ENCODE assay signal across 8 cellular contexts in genomic region chr1:159009704-159010361, GRCh38. TPM values are rescaled to one million over a fixed set of nuclear protein-coding genes. Genes with fewer than 3 reads are reported as not detected.
A peak's percentile ranks its signal among the peaks of the same experiment; 100 is the strongest.
DNase-seq lines count a peak whose midpoint lies in the region; ATAC-seq and TF ChIP-seq lines count a peak whose summit lies in the region.

TSS of gene IFI16 (plus strand) at chr1:159009907. CDS start at chr1:159014681, 4,774 bp downstream.

- intact Hi-C loops in mammary epithelial cell (cut with micrococcal nuclease), result loop anchor here (1.0 kb wide), 2 partner anchors 10 to 1041 kb away; no protein-coding TSS in a partner anchor

- CTCF ChIA-PET in mammary epithelial cell (lab: Charles Lee; ENCODE audit: low non-redundant PET), result no interaction called here

- peaks cover 18% of the 10 kb centered on the region for H3K4me1 ChIP-seq in mammary epithelial cell (ENCODE audit: insufficient read depth, low read length)

- H3K27ac ChIP-seq in mammary epithelial cell (ENCODE audit: insufficient read depth, low read depth, low read length), result peak within 1 kb of the TSS; percentile 96

- no peaks in the 10 kb centered on the region for H4K20me1 ChIP-seq in mammary epithelial cell (ENCODE audit: insufficient read depth, low read length)

- BruUV-seq in mammary epithelial cell (replicated peaks; lab: Mats Ljungman, UMichigan), result TSS peak; percentile 75

- peaks cover 47% of the 10 kb centered on the region for H3K79me2 ChIP-seq in mammary epithelial cell (ENCODE audit: insufficient read depth, low read length)

- in situ Hi-C loops in mammary epithelial cell (cut with MboI; ENCODE audit: low sequenced_read_pairs in 2 of 2), result no loop called here

- DNase-seq in CMK (ENCODE audit: low read depth) (peak; percentile 53), T-helper 1 cell (peak in 4 of 5 donors; percentile 22 to 94 (median 35)), mammary epithelial cell (peak; percentile 94), kidney epithelial cell (ENCODE audit: low read depth) (peak; percentile 57), DMS79 treated with DMSO at 0.1 percent for 48 hours (lab: John Stamatoyannopoulos, UW) (no peak)
- DNase-seq in stimulated activated CD4-positive, alpha-beta T cell treated with anti-CD3 and anti-CD28 coated beads, Interleukin-2, amount 100 ng/mL, for 48 hours, result peak; percentile 36 to 45

- WGBS in mammary epithelial cell (ENCODE audit: low coverage, missing lambda C conversion rate), result 4% methylated on average over 5 of the region's 5 CpGs

- H3K4me2 ChIP-seq in mammary epithelial cell (ENCODE audit: insufficient read depth, low read depth, low read length), result peak within 1 kb of the TSS; percentile 83

- H3K9ac ChIP-seq in mammary epithelial cell (ENCODE audit: insufficient read depth, low read length), result peak within 1 kb of the TSS; percentile 98

- no peak for TF ChIP-seq CTCF in mammary epithelial cell (conservative IDR thresholded peaks at IDR 0.05 in 1 of 2, IDR thresholded peaks at IDR 0.05 in 1 of 2; ENCODE audit: extremely low read depth in 1 of 2, insufficient read depth in 1 of 2, low read depth in 1 of 2, low read length in 2 of 2)
- no peak for TF ChIP-seq CTCF in kidney epithelial cell (IDR thresholded peaks at IDR 0.05; ENCODE audit: insufficient read depth, low read length, poor library complexity, severe bottlenecking)

- H3K27me3 ChIP-seq in mammary epithelial cell (ENCODE audit: insufficient read depth, low read length), result no peaks in the 10 kb centered on the region
- H3K27me3 ChIP-seq in kidney epithelial cell (ENCODE audit: control insufficient read depth, insufficient read depth, low read length), result no peaks in the 10 kb centered on the region

- H3K36me3 ChIP-seq in mammary epithelial cell (ENCODE audit: insufficient read depth, low read length), result peaks cover 2% of the 10 kb centered on the region
- H3K36me3 ChIP-seq in kidney epithelial cell (ENCODE audit: control insufficient read depth, insufficient read depth, low read length), result no peaks in the 10 kb centered on the region

- peak; percentile 56 for ATAC-seq in GM19397 (IDR thresholded peaks at IDR 0.05; ENCODE audit: unreplicated experiment)
- ATAC-seq in HG03565 (IDR thresholded peaks at IDR 0.05; ENCODE audit: unreplicated experiment), result peak; percentile 54

- dilution Hi-C loops in mammary epithelial cell (cut with HindIII; ENCODE audit: low sequenced_read_pairs), result no loop called here

- no peaks in the 10 kb centered on the region for H3K9me3 ChIP-seq in mammary epithelial cell (replicated peaks; ENCODE audit: insufficient read depth, low read length)

- H3K4me3 ChIP-seq in mammary epithelial cell (replicated peaks in 1 of 3; ENCODE audit: insufficient read depth in 1 of 3, low read depth in 2 of 3, low read length in 3 of 3), result peak within 1 kb of the TSS; percentile 54 to 84 (median 79)
- peak within 1 kb of the TSS; percentile 43 for H3K4me3 ChIP-seq in kidney epithelial cell (ENCODE audit: low read depth, low read length)

- H2AFZ ChIP-seq in mammary epithelial cell (ENCODE audit: low read depth, low read length), result peak within 1 kb of the TSS; percentile 82

RNA-seq across cellular contexts. Expression of gene IFI16, which starts in this region (rescaled TPM):
- total RNA-seq in mammary epithelial cell, result 10 to 100 TPM; 57.0 to 93.4 TPM
- 61.5 TPM for polyA plus RNA-seq in mammary epithelial cell
- polyA minus RNA-seq in mammary epithelial cell, result 36.7 TPM
- 27.2 and 34.3 TPM in 2 replicates for total RNA-seq in kidney epithelial cell
